In genomic region chr10:103834436-103835095, GRCh38 we compare ENCODE assay signal across 14 cellular contexts. TPM values are rescaled to one million over a fixed set of nuclear protein-coding genes. Genes with fewer than 3 reads are reported as not detected.
DNase-seq lines count a peak whose midpoint lies in the region; TF ChIP-seq lines count a peak whose summit lies in the region.
"Had no signal": no experiment of that assay in that cellular context is flagged by ENCODE, and none has a peak within 500 bp of the region (broad histone marks: within the 10 kb centered on the region; RNA-seq: fewer than 3 reads in every experiment).

No MANE protein-coding gene starts in this region.

- H3K4me2 ChIP-seq in BLaER1 = peak overlapping the region; percentile 99

- H3K9me3 ChIP-seq in BLaER1 (peaks cover 10% of the 10 kb centered on the region), liver (ENCODE audit: control insufficient read depth in 4 of 4, low read length in 3 of 4) (no peaks in the 10 kb centered on the region), skeletal muscle tissue (ENCODE audit: control insufficient read depth in 3 of 3, low read length in 3 of 3) (no peaks in the 10 kb centered on the region)

- peaks cover 4% of the 10 kb centered on the region for H3K27me3 Mint-ChIP-seq in endothelial cell (ENCODE audit: unreplicated experiment)
- H3K27me3 Mint-ChIP-seq: activated naive CD4-positive, alpha-beta T cell treated with anti-CD3 and anti-CD28 coated beads, Interleukin-2, amount 50 U/mL, for 24 hours had no signal

- H3K4me3 Mint-ChIP-seq in endothelial cell (ENCODE audit: unreplicated experiment) = no peak overlapping the region
- H3K4me3 Mint-ChIP-seq: activated naive CD4-positive, alpha-beta T cell treated with anti-CD3 and anti-CD28 coated beads, Interleukin-2, amount 50 U/mL, for 24 hours had no signal

- peaks cover 23% of the 10 kb centered on the region for H4K20me1 ChIP-seq in BLaER1

- no peaks in the 10 kb centered on the region for H3K9me3 Mint-ChIP-seq in endothelial cell (ENCODE audit: unreplicated experiment)
- H3K9me3 Mint-ChIP-seq: activated naive CD4-positive, alpha-beta T cell treated with anti-CD3 and anti-CD28 coated beads, Interleukin-2, amount 50 U/mL, for 24 hours had no signal

- H3K4me1 ChIP-seq in BLaER1 = peaks cover 95% of the 10 kb centered on the region
- H3K4me1 ChIP-seq in liver (ENCODE audit: control insufficient read depth in 4 of 4, insufficient read depth in 4 of 4, low read length in 3 of 4) = peaks cover 10 to 25% (median 19%) of the 10 kb centered on the region in 4 donors
- peaks cover 49 to 64% (median 61%) of the 10 kb centered on the region in 3 donors for H3K4me1 ChIP-seq in skeletal muscle tissue (ENCODE audit: control insufficient read depth in 3 of 3, insufficient read depth in 3 of 3, low read length in 3 of 3)

- H3K27me3 ChIP-seq in BLaER1 (no peaks in the 10 kb centered on the region), liver (ENCODE audit: control insufficient read depth in 4 of 4, insufficient read depth in 4 of 4, low read length in 3 of 4) (no peaks in the 10 kb centered on the region), skeletal muscle tissue (ENCODE audit: control insufficient read depth in 3 of 3, insufficient read depth in 3 of 3, low read length in 3 of 3) (no peaks in the 10 kb centered on the region)
- H3K27me3 ChIP-seq: MG63 had no signal

- 67% methylated on average over 5 of the region's 5 CpGs for WGBS in liver

- peak overlapping the region; percentile 85 for H3K27ac ChIP-seq in BLaER1
- H3K27ac ChIP-seq in liver (ENCODE audit: low read depth in 1 of 2, low read length in 2 of 2) = peak overlapping the region; percentile 37 to 65
- peak overlapping the region; percentile 65 for H3K27ac ChIP-seq in skeletal muscle tissue (ENCODE audit: low read depth, low read length)

- H3K9ac ChIP-seq in BLaER1 (peak overlapping the region; percentile 77; the same call in 1 of the 2 replicates), liver (ENCODE audit: low read depth in 1 of 2, low read length in 2 of 2) (no peak overlapping the region), skeletal muscle tissue (ENCODE audit: low read depth in 1 of 3, low read length in 3 of 3) (peak overlapping the region in 1 of 3 donors; percentile 47)

- H3K27ac Mint-ChIP-seq in endothelial cell (ENCODE audit: unreplicated experiment) = peak overlapping the region; percentile 78
- H3K27ac Mint-ChIP-seq: activated naive CD4-positive, alpha-beta T cell treated with anti-CD3 and anti-CD28 coated beads, Interleukin-2, amount 50 U/mL, for 24 hours had no signal

- no peak for TF ChIP-seq RAD21 in liver (IDR thresholded peaks at IDR 0.05)

- H3K36me3 Mint-ChIP-seq in endothelial cell (ENCODE audit: low read depth, unreplicated experiment) = no peaks in the 10 kb centered on the region
- H3K36me3 Mint-ChIP-seq: activated naive CD4-positive, alpha-beta T cell treated with anti-CD3 and anti-CD28 coated beads, Interleukin-2, amount 50 U/mL, for 24 hours had no signal

- peaks cover 58% of the 10 kb centered on the region for H3K4me1 Mint-ChIP-seq in endothelial cell (ENCODE audit: unreplicated experiment)
- H3K4me1 Mint-ChIP-seq: activated naive CD4-positive, alpha-beta T cell treated with anti-CD3 and anti-CD28 coated beads, Interleukin-2, amount 50 U/mL, for 24 hours had no signal

- no peak overlapping the region for H3K4me3 ChIP-seq in BLaER1
- H3K4me3 ChIP-seq in liver (ENCODE audit: low read depth in 1 of 3, low read length in 3 of 3) = no peak overlapping the region
- no peak overlapping the region for H3K4me3 ChIP-seq in skeletal muscle tissue (ENCODE audit: low read length in 3 of 3)
- H3K4me3 ChIP-seq: MG63 had no signal

- no peak for TF ChIP-seq CTCF in endothelial cell (IDR thresholded peaks at IDR 0.05; ENCODE audit: unreplicated experiment)
- no peak for TF ChIP-seq CTCF in liver (IDR thresholded peaks at IDR 0.05; ENCODE audit: low read depth, low read length, missing input control)

- no peaks in the 10 kb centered on the region for H3K36me3 ChIP-seq in BLaER1
- H3K36me3 ChIP-seq in liver (ENCODE audit: control insufficient read depth in 4 of 4, insufficient read depth in 3 of 4, low read depth in 1 of 4, low read length in 3 of 4) = no peaks in the 10 kb centered on the region
- H3K36me3 ChIP-seq in skeletal muscle tissue (ENCODE audit: control insufficient read depth in 3 of 3, insufficient read depth in 3 of 3, low read length in 3 of 3) = no peaks in the 10 kb centered on the region
- H3K36me3 ChIP-seq: MG63 had no signal

- DNase-seq in endothelial cell (ENCODE audit: low spot score) (no peak), glomerular visceral epithelial cell (ENCODE audit: extremely low spot score) (no peak), NCI-H2107 treated with DMSO at 0.1 percent for 48 hours (lab: John Stamatoyannopoulos, UW; ENCODE audit: unreplicated experiment) (no peak)
- DNase-seq in stimulated activated CD4-positive, alpha-beta T cell treated with anti-CD3 and anti-CD28 coated beads, Interleukin-4, amount 100 ng/mL, for 1 hour = no peak
- DNase-seq in stimulated activated CD4-positive, alpha-beta T cell treated with anti-CD3 and anti-CD28 coated beads, Interleukin-15, amount 100 ng/mL, for 24 hours = no peak
- DNase-seq: ACHN; activated CD8-positive, alpha-beta memory T cell treated with anti-CD3 and anti-CD28 coated beads, Interleukin-2, amount 50 U/mL, for 48 hours; DMS 273 treated with DMSO at 0.1 percent for 48 hours; MG63; retina had no signal

TF ChIP-seq in liver, 16 proteins besides CTCF, POLR2A, EP300 and RAD21:
- TF ChIP-seq ZBTB33 (IDR thresholded peaks at IDR 0.05) = no peak
- no peak for TF ChIP-seq HNF4A (conservative IDR thresholded peaks at IDR 0.05)
- no peak for TF ChIP-seq JUND (IDR thresholded peaks at IDR 0.05)
- TF ChIP-seq REST (IDR thresholded peaks at IDR 0.05) = no peak
- TF ChIP-seq SP1 (IDR thresholded peaks at IDR 0.05) = no peak
- no peak for TF ChIP-seq FOXA1 (IDR thresholded peaks at IDR 0.05)
- no peak for TF ChIP-seq MAX (IDR thresholded peaks at IDR 0.05)
- TF ChIP-seq EGR1 (IDR thresholded peaks at IDR 0.05; ENCODE audit: low read depth in 2 of 2) = no peak
- TF ChIP-seq RXRA (IDR thresholded peaks at IDR 0.05) = no peak
TF ChIP-seq in liver: peak in this region for 0.

RNA-seq across cellular contexts. Expression of gene SH3PXD2A, which starts 20.8 kb away (rescaled TPM):
- total RNA-seq in endothelial cell (ENCODE audit: unreplicated experiment) = 59.9 TPM
- total RNA-seq in liver = 1 to 10 TPM; 4.5 to 5.5 TPM
- 1 to 10 TPM in 1 of 2 donors, under 1 TPM in 1; 0.82 to 3.3 TPM for polyA plus RNA-seq in liver
- total RNA-seq in skeletal muscle tissue = 30.3 TPM
